ENCODE assay signal across 15 cellular contexts in the genomic region with DNA sequence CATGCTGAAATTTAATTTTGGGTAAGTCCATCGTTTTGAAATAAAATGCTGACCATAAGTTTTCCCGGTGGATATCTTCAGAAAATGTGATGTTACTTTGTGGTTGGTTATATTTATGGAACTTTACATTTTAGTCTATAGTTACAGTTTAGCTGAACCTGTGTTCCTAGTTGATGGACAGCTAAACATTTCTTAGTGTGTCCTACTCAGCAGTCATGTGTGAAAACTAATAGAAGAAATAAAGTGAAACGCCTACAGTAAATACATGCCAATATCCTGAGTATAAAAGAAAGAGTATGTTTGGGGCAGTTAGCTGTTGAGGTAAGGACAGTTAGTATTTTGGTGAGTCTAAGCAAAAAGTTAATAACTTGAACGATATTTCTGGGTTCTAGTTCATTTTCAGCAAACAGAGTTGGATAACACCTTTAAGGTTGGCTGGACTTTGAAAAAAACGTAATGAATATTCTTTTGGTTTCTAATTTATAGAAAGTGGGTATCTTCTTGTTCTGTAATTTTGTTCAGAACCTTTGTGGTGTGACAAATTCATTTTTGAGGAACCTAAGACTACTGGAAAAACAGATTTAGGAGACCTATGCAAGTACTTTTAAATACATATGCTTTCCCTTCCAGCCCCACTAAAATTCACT. TPM values are rescaled to one million over a fixed set of nuclear protein-coding genes. Genes with fewer than 3 reads are reported as not detected.
DNase-seq lines count a peak whose midpoint lies in the region; ATAC-seq and TF ChIP-seq lines count a peak whose summit lies in the region.
"Had no signal": no experiment of that assay in that cellular context is flagged by ENCODE, and none has a peak within 500 bp of the region (broad histone marks: within the 10 kb centered on the region; RNA-seq: fewer than 3 reads in every experiment).

No MANE protein-coding gene starts in this region.

- H4K8ac ChIP-seq in IMR-90 (ENCODE audit: low read depth in 2 of 2, low read length in 2 of 2) (no peak overlapping the region), mesenchymal stem cell (ENCODE audit: low read length) (no peak overlapping the region)

- no peaks in the 10 kb centered on the region for H3K9me3 ChIP-seq in IMR-90 (ENCODE audit: control insufficient read depth, insufficient read depth, low read length)
- H3K9me3 ChIP-seq in testis: no peaks in the 10 kb centered on the region
- no peaks in the 10 kb centered on the region for H3K9me3 ChIP-seq in mesenchymal stem cell (ENCODE audit: control insufficient read depth, low read length)

- H3K4me3 Mint-ChIP-seq in glutamatergic neuron (ENCODE audit: unreplicated experiment): no peak overlapping the region
- H3K4me3 Mint-ChIP-seq: CD4-positive, alpha-beta memory T cell; H9 had no signal

- peak overlapping the region; percentile 87; the same call in 1 of the 2 replicates for H3K27ac ChIP-seq in C4-2B
- no peak overlapping the region for H3K27ac ChIP-seq in IMR-90 (ENCODE audit: insufficient read depth, low read length)
- H3K27ac ChIP-seq in testis: no peak overlapping the region
- H3K27ac ChIP-seq in mesenchymal stem cell (ENCODE audit: low read length, poor library complexity, severe bottlenecking): no peak overlapping the region

- H3K23ac ChIP-seq in IMR-90 (ENCODE audit: low read depth, low read length) (no peak overlapping the region), mesenchymal stem cell (ENCODE audit: low read length in 2 of 2) (no peak overlapping the region)

- H3K27me3 ChIP-seq in IMR-90 (ENCODE audit: control insufficient read depth, insufficient read depth, low read length) (no peaks in the 10 kb centered on the region), testis (no peaks in the 10 kb centered on the region), mesenchymal stem cell (ENCODE audit: control insufficient read depth in 1 of 2, insufficient read depth in 1 of 2, low read length in 2 of 2) (no peaks in the 10 kb centered on the region)

- H3K27ac Mint-ChIP-seq in glutamatergic neuron (ENCODE audit: unreplicated experiment): peak overlapping the region; percentile 35

- H2BK5ac ChIP-seq in IMR-90 (ENCODE audit: low read depth, low read length, poor library complexity, severe bottlenecking) (no peak overlapping the region), mesenchymal stem cell (ENCODE audit: low read depth, low read length, poor library complexity, severe bottlenecking) (no peak overlapping the region)

- no peak overlapping the region for H3K4me2 ChIP-seq in IMR-90 (ENCODE audit: low read depth, low read length)
- no peak overlapping the region for H3K4me2 ChIP-seq in mesenchymal stem cell (ENCODE audit: low read length, poor library complexity, severe bottlenecking)

- BruUV-seq in IMR-90 (replicated peaks; lab: Mats Ljungman, UMichigan): no TSS peak

- H2AK5ac ChIP-seq in IMR-90 (ENCODE audit: low read depth, low read length) (no peak overlapping the region), mesenchymal stem cell (ENCODE audit: low read length, severe bottlenecking) (no peak overlapping the region)

- no peaks in the 10 kb centered on the region for H3K36me3 Mint-ChIP-seq in glutamatergic neuron (ENCODE audit: unreplicated experiment)

- TF ChIP-seq POLR2A in IMR-90 (IDR thresholded peaks at IDR 0.05; ENCODE audit: low read depth, low read length) (no peak), testis (IDR thresholded peaks at IDR 0.05) (no peak)

- peaks cover 14% of the 10 kb centered on the region for H3K9me1 ChIP-seq in IMR-90 (ENCODE audit: insufficient read depth, low read length)

- in situ Hi-C loops in IMR-90 (cut with MboI; ENCODE audit: low sequenced_read_pairs): no loop called here

- H2BK20ac ChIP-seq in IMR-90 (ENCODE audit: low read depth, low read length): no peak overlapping the region

- H3K4ac ChIP-seq in IMR-90 (ENCODE audit: low read depth, low read length) (no peak overlapping the region), mesenchymal stem cell (ENCODE audit: low read depth in 1 of 2, low read length in 2 of 2) (no peak overlapping the region)

- WGBS in IMR-90 (ENCODE audit: extremely low coverage in 2 of 2, insufficient read length in 1 of 2), 2 experiments: 100% methylated on average over 1 of the region's 5 CpGs; no CpG with 5 or more reads in 1 of the 2 experiments
- 81 to 87% methylated on average over 5 of the region's 5 CpGs for WGBS in testis, 2 donors
- 94% methylated on average over 5 of the region's 5 CpGs for WGBS in mesenchymal stem cell

- dilution Hi-C loops in IMR-90 (cut with HindIII; ENCODE audit: low sequenced_read_pairs, unreplicated experiment): no loop called here

- H2AK9ac ChIP-seq in IMR-90 (replicated peaks; ENCODE audit: low read depth, low read length, poor library complexity): no peak overlapping the region

- TF ChIP-seq CTCF in C4-2B (conservative IDR thresholded peaks at IDR 0.05) (no peak), IMR-90 (conservative IDR thresholded peaks at IDR 0.05; ENCODE audit: low read depth, low read length) (no peak), glutamatergic neuron (IDR thresholded peaks at IDR 0.05; ENCODE audit: partially characterized antibody, unreplicated experiment) (no peak), testis (IDR thresholded peaks at IDR 0.05) (no peak)

- peaks cover 59% of the 10 kb centered on the region for H4K20me1 ChIP-seq in IMR-90 (ENCODE audit: insufficient read depth, low read length)

- no peak for DNase-seq in IMR-90
- no peak for DNase-seq in glutamatergic neuron
- DNase-seq in testis: no peak
- no peak for DNase-seq in mesenchymal stem cell
- DNase-seq: CD4-positive, alpha-beta memory T cell; DMS79; H9; KBM-7; NCI-H1048; NCI-H1694; NCI-H510A treated with DMSO at 0.1 percent for 48 hours had no signal

- H4K91ac ChIP-seq in IMR-90 (ENCODE audit: insufficient read depth, low read depth, low read length): no peak overlapping the region
- H4K91ac ChIP-seq in mesenchymal stem cell (ENCODE audit: low read length): no peak overlapping the region

- peak; percentile 49 for ATAC-seq in GM18498 (IDR thresholded peaks at IDR 0.05; ENCODE audit: unreplicated experiment)
- ATAC-seq in IMR-90 (ENCODE audit: low read depth): no peak
- ATAC-seq in GM21619 (IDR thresholded peaks at IDR 0.05; ENCODE audit: unreplicated experiment): no peak
- ATAC-seq: Panc1 had no signal

- no peaks in the 10 kb centered on the region for H3K9me3 Mint-ChIP-seq in glutamatergic neuron (ENCODE audit: unreplicated experiment)
- H3K9me3 Mint-ChIP-seq: CD4-positive, alpha-beta memory T cell; H9 had no signal

- peaks cover 36 to 77% of the 10 kb centered on the region in 2 experiments for H3K79me1 ChIP-seq in IMR-90 (ENCODE audit: low read depth in 1 of 2, low read length in 2 of 2)
- peaks cover 5% of the 10 kb centered on the region for H3K79me1 ChIP-seq in mesenchymal stem cell (replicated peaks; ENCODE audit: low read length, poor library complexity, severe bottlenecking)

- H3K14ac ChIP-seq in IMR-90 (replicated peaks; ENCODE audit: low read depth, low read length) (no peak overlapping the region), mesenchymal stem cell (ENCODE audit: low read length in 2 of 2) (no peak overlapping the region)

- H3K36me3 ChIP-seq in IMR-90 (ENCODE audit: control insufficient read depth, insufficient read depth, low read length): peaks cover 10% of the 10 kb centered on the region
- no peaks in the 10 kb centered on the region for H3K36me3 ChIP-seq in testis (ENCODE audit: low read depth, missing control alignments)
- H3K36me3 ChIP-seq in mesenchymal stem cell (ENCODE audit: control insufficient read depth in 1 of 2, insufficient read depth in 2 of 2, low read depth in 1 of 2, low read length in 2 of 2): peaks cover 7 to 8% of the 10 kb centered on the region in 2 experiments

- peaks cover 4% of the 10 kb centered on the region for H3K27me3 Mint-ChIP-seq in glutamatergic neuron (ENCODE audit: unreplicated experiment)
- H3K27me3 Mint-ChIP-seq: CD4-positive, alpha-beta memory T cell had no signal

- H2AFZ ChIP-seq in IMR-90 (replicated peaks; ENCODE audit: low read length, poor library complexity): no peak overlapping the region
- H2AFZ ChIP-seq in mesenchymal stem cell (ENCODE audit: low read depth, low read length): no peak overlapping the region

- H2BK15ac ChIP-seq in IMR-90 (ENCODE audit: low read depth, low read length): no peak overlapping the region
- H2BK15ac ChIP-seq in mesenchymal stem cell (ENCODE audit: low read depth, poor library complexity, severe bottlenecking): no peak overlapping the region

- no peak overlapping the region for H3K9ac ChIP-seq in IMR-90 (ENCODE audit: low read depth, low read length)
- no peak overlapping the region for H3K9ac ChIP-seq in mesenchymal stem cell (ENCODE audit: low read length)

- H3K18ac ChIP-seq in IMR-90 (ENCODE audit: low read depth, low read length): no peak overlapping the region
- H3K18ac ChIP-seq in mesenchymal stem cell (ENCODE audit: low read depth in 1 of 2, low read length in 2 of 2): no peak overlapping the region

- POLR2A ChIA-PET in IMR-90 (lab: Charles Lee; ENCODE audit: unreplicated experiment): interaction anchor here (0.5 kb wide), 2 partner anchors 11 to 14 kb away, joined by 4 to 5 read pairs; no protein-coding TSS in a partner anchor

- no peak overlapping the region for H3K4me3 ChIP-seq in IMR-90 (ENCODE audit: insufficient read depth, low read depth, low read length)
- no peak overlapping the region for H3K4me3 ChIP-seq in testis
- H3K4me3 ChIP-seq in mesenchymal stem cell (ENCODE audit: insufficient read depth in 1 of 2, low read depth in 1 of 2, low read length in 2 of 2): no peak overlapping the region

- peaks cover 30% of the 10 kb centered on the region for H3K4me1 Mint-ChIP-seq in glutamatergic neuron (ENCODE audit: low read depth, unreplicated experiment)

- H2BK120ac ChIP-seq in IMR-90 (ENCODE audit: low read depth, low read length): no peak overlapping the region
- H2BK120ac ChIP-seq in mesenchymal stem cell (ENCODE audit: low read depth, low read length): no peak overlapping the region

- no peak overlapping the region for H4K5ac ChIP-seq in IMR-90 (ENCODE audit: low read depth, low read length)

- intact Hi-C loops in IMR-90 (cut with micrococcal nuclease) (no loop called here), testis (cut with DNase I; ENCODE audit: low total_unique reads) (no loop called here)

- TF ChIP-seq RAD21 in IMR-90 (IDR thresholded peaks at IDR 0.05; ENCODE audit: low read length): no peak

- CTCF ChIA-PET in IMR-90 (lab: Yijun Ruan, JAX): no interaction called here

- H3K56ac ChIP-seq in IMR-90 (ENCODE audit: extremely low read depth, insufficient read depth, low read length): no peak overlapping the region

- no peak overlapping the region for H2BK12ac ChIP-seq in mesenchymal stem cell (ENCODE audit: low read length in 2 of 2)

- H3K4me1 ChIP-seq in IMR-90 (ENCODE audit: control insufficient read depth, insufficient read depth, low read length) (peaks cover 11% of the 10 kb centered on the region; the same call in 1 of the 2 replicates), testis (peaks cover 17% of the 10 kb centered on the region), mesenchymal stem cell (ENCODE audit: control insufficient read depth, insufficient read depth, low read depth, low read length) (peaks cover 2% of the 10 kb centered on the region)

RNA-seq across cellular contexts. Expression of gene LCOR, which starts 28.7 kb away (rescaled TPM):
- 25.8 and 36.9 TPM in 2 replicates for total RNA-seq in IMR-90 (2012; rRNA removed)
- 3.4 and 3.7 TPM in 2 replicates for polyA plus RNA-seq in IMR-90 (2012; rRNA removed)
- 0.82 and 1.1 TPM in 2 replicates for polyA plus RNA-seq in IMR-90 (2012; cell fraction: cytosol; rRNA removed)
- polyA plus RNA-seq in IMR-90 (2012; cell fraction: nucleus; rRNA removed; ENCODE audit: low replicate concordance): 2.3 and 6.1 TPM in 2 replicates
- total RNA-seq in glutamatergic neuron (ENCODE audit: unreplicated experiment): 132 TPM
- total RNA-seq in testis: 10 to 100 TPM; 40.0 to 68.3 TPM
- 11.6 TPM for polyA plus RNA-seq in testis (ENCODE audit: insufficient read depth, low read depth, low replicate concordance)
- 8.9 TPM for polyA plus RNA-seq in mesenchymal stem cell (2013, experiment 1 of 2)
- polyA plus RNA-seq in mesenchymal stem cell (2013, experiment 2 of 2): 9.6 TPM
